In genomic region chr11:34819740-34820482, GRCh38 we compare ENCODE assay signal across 1 cellular context.
TF ChIP-seq lines count a peak whose summit lies in the region.

No MANE protein-coding gene starts in this region.

TF ChIP-seq in K562, 482 proteins besides CTCF, POLR2A, EP300 and RAD21 (continued from another document):
- TF ChIP-seq, protein P1, sequence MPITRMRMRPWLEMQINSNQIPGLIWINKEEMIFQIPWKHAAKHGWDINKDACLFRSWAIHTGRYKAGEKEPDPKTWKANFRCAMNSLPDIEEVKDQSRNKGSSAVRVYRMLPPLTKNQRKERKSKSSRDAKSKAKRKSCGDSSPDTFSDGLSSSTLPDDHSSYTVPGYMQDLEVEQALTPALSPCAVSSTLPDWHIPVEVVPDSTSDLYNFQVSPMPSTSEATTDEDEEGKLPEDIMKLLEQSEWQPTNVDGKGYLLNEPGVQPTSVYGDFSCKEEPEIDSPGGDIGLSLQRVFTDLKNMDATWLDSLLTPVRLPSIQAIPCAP (CRISPR knock-in tag; IDR thresholded peaks at IDR 0.05; ENCODE audit: borderline replicate concordance): no peak
- TF ChIP-seq ZNF431 (CRISPR knock-in tag; IDR thresholded peaks at IDR 0.05): peak; percentile 100
